ENCODE assay signal across 6 cellular contexts in the genomic region with DNA sequence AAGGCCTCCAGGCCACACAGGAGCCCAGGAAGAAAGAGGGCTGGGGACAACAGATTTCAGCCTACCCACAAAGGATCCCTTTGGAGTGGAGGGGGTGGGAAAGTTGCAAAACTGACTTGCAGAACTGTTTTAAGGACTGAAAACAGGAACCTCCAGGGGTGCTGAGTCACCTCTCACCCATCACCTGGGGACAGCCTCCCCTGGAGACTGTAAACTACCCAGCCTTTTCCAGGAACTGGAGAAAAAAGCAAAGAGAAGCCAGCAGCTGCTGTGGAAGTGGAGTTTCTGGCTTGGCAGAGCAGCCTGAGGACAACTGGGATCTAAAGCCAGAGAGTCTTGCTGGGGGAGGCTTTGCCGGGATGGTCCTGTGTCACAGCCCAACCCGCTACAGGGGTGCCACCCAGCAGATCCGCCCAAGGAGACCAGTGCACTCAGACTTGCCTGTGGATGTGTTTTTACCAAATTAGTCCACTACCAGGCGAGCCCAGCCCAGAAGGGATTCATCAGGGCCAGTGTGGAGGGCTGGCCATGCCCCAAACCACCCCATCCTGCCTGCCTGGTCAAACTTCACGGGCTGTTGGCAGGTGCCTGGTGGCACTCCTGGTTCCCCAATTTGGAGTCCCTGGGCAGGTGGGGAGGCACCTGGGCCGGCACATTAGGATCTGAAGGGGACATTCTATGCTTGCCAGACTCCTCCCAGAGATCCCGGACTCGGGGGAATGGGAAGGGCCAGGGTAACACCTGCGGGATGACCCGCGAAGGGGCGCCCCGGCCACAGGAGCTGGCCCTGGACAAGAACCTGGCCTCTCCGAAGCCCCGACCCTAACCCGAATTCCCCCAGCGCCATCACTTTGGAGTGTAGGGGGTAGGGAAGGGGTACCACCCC.
DNase-seq lines count a peak whose midpoint lies in the region.

No MANE protein-coding gene starts in this region.

- H3K36me3 Mint-ChIP-seq in T-helper 1 cell treated with Interleukin-12 subunit alpha and Interleukin-12 subunit beta and Interleukin-4 antibody, amounts not matched to agents 30 μg/mL and 1 μg/mL, for 36 hours (ENCODE audit: low read depth) = peaks cover 7% of the 10 kb centered on the region

- H3K4me1 Mint-ChIP-seq in T-helper 1 cell treated with Interleukin-12 subunit alpha and Interleukin-12 subunit beta and Interleukin-4 antibody, amounts not matched to agents 30 μg/mL and 1 μg/mL, for 36 hours (ENCODE audit: low read depth) = peaks cover 17% of the 10 kb centered on the region

- no peaks in the 10 kb centered on the region for H3K27me3 Mint-ChIP-seq in T-helper 1 cell treated with Interleukin-12 subunit alpha and Interleukin-12 subunit beta and Interleukin-4 antibody, amounts not matched to agents 30 μg/mL and 1 μg/mL, for 36 hours (ENCODE audit: low read depth)

- H3K27ac Mint-ChIP-seq in T-helper 1 cell treated with Interleukin-12 subunit alpha and Interleukin-12 subunit beta and Interleukin-4 antibody, amounts not matched to agents 30 μg/mL and 1 μg/mL, for 36 hours = peak overlapping the region; percentile 80

- no peaks in the 10 kb centered on the region for H3K9me3 Mint-ChIP-seq in T-helper 1 cell treated with Interleukin-12 subunit alpha and Interleukin-12 subunit beta and Interleukin-4 antibody, amounts not matched to agents 30 μg/mL and 1 μg/mL, for 36 hours

- H3K4me3 Mint-ChIP-seq in T-helper 1 cell treated with Interleukin-12 subunit alpha and Interleukin-12 subunit beta and Interleukin-4 antibody, amounts not matched to agents 30 μg/mL and 1 μg/mL, for 36 hours = peak overlapping the region; percentile 84

- DNase-seq in DMS53 treated with DMSO at 0.1 percent for 48 hours (lab: John Stamatoyannopoulos, UW; ENCODE audit: unreplicated experiment) (peak; percentile 20), iris pigment epithelial cell (ENCODE audit: low read depth) (peak; percentile 26), NCI-H82 (lab: John Stamatoyannopoulos, UW) (no peak), T1000 (lab: John Stamatoyannopoulos, UW) (no peak)
- DNase-seq in central memory CD4-positive, alpha-beta T cell = no peak

Comparison
In these comparisons a context has a peak if more than half of its experiments do, and no peak if none do; other contexts are left out.
1. DNase-seq: peak in DMS53 treated with DMSO at 0.1 percent for 48 hours (single experiment) and iris pigment epithelial cell (single experiment); none in NCI-H82 (single experiment), T1000 (single experiment) and central memory CD4-positive, alpha-beta T cell (single experiment).